8 cellular contexts compared by ENCODE assay signal in genomic region chr12:21774358-21775129, GRCh38. TPM values are rescaled to one million over a fixed set of nuclear protein-coding genes. Genes with fewer than 3 reads are reported as not detected.
A peak's percentile ranks its signal among the peaks of the same experiment; 100 is the strongest.
DNase-seq lines count a peak whose midpoint lies in the region; ATAC-seq, FAIRE-seq and TF ChIP-seq lines count a peak whose summit lies in the region.

KCNJ8 (minus strand) TSS chr12:21774706; CDS start chr12:21773616, 1,090 bp downstream.

- CTCF ChIA-PET in Caco-2 (lab: Charles Lee) (interaction anchor here (0.6 to 2.8 kb wide), 11 partner anchors 10 to 455 kb away, joined by 3 to 24 read pairs (median 5); no protein-coding TSS in a partner anchor), HepG2 (lab: Yijun Ruan, JAX; ENCODE audit: low intra/inter-chr PET ratio, low total read pairs) (no interaction called here)

- peak within 1 kb of the TSS; percentile 9; the same call in 1 of the 2 replicates for H3K4me2 ChIP-seq in HepG2 (ENCODE audit: low read depth, low read length)

- H3K36me3 ChIP-seq in Caco-2 (ENCODE audit: control insufficient read depth, insufficient read depth, low read length), result no peaks in the 10 kb centered on the region; the same call in 1 of the 2 replicates
- H3K36me3 ChIP-seq in HepG2 (replicated peaks in 1 of 2; ENCODE audit: control insufficient read depth in 1 of 2, insufficient read depth in 2 of 2, low read length in 2 of 2), result no peaks in the 10 kb centered on the region

- H3K9ac ChIP-seq in HepG2 (ENCODE audit: insufficient read depth, low read depth, low read length), result no peak within 1 kb of the TSS

- H3K4me3 Mint-ChIP-seq in Caco-2 (ENCODE audit: unreplicated experiment), result peak within 1 kb of the TSS; percentile 76

- TF ChIP-seq POLR2A in HepG2 (IDR thresholded peaks at IDR 0.05; ENCODE audit: insufficient read depth in 1 of 2, low read depth in 2 of 2, low read length in 2 of 2), result no peak

- intact Hi-C loops in Caco-2 (cut with micrococcal nuclease; ENCODE audit: unreplicated experiment) (loop anchor here (1.0 to 5.0 kb wide), 4 partner anchors 26 to 168 kb away; no protein-coding TSS in a partner anchor), HepG2 (cut with micrococcal nuclease; ENCODE audit: unreplicated experiment) (no loop called here)

- H3K4me1 ChIP-seq in Caco-2, result peaks cover 46% of the 10 kb centered on the region
- H3K4me1 ChIP-seq in HepG2 (ENCODE audit: insufficient read depth, low read length), result no peaks in the 10 kb centered on the region

- H3K4me3 ChIP-seq in Caco-2 (ENCODE audit: low read depth, low read length), result peak within 1 kb of the TSS; percentile 88
- H3K4me3 ChIP-seq in HepG2 (replicated peaks in 1 of 3; ENCODE audit: insufficient read depth in 1 of 3, low read depth in 2 of 3, low read length in 3 of 3), result peak within 1 kb of the TSS in 1 of 3 experiments; percentile 10; a peak in 1 of 6 replicates

- no peak within 1 kb of the TSS for H2AFZ ChIP-seq in HepG2 (ENCODE audit: low read length)

- no peak for TF ChIP-seq EP300 in HepG2 (IDR thresholded peaks at IDR 0.05; ENCODE audit: low read depth in 2 of 2, low read length in 2 of 2)
- no peak for TF ChIP-seq EP300 in HepG2 (CRISPR knock-in tag; IDR thresholded peaks at IDR 0.05; ENCODE audit: borderline replicate concordance)

- POLR2A ChIA-PET in Caco-2 (lab: Charles Lee) (interaction anchor here (0.6 to 1.6 kb wide), 18 partner anchors 10 to 1486 kb away, joined by 3 to 29 read pairs (median 5); partner anchors contain the start of gene ABCC9), HepG2 (lab: Yijun Ruan, JAX) (no interaction called here)

- FAIRE-seq in HepG2 (lab: Jason Lieb, UNC), result no peak

- in situ Hi-C loops in HepG2 (cut with HindIII; ENCODE audit: extremely low pct_ligation_motif_present, low pct_unique_long_range_greater_than_20kb), result no loop called here

- 16% methylated on average over 19 of the region's 49 CpGs for WGBS in HepG2 (ENCODE audit: low lambda C conversion rate)

- peak; percentile 37; the same call in 2 of the 3 replicates for ATAC-seq in HepG2
- no peak for ATAC-seq in HG03521 (IDR thresholded peaks at IDR 0.05; ENCODE audit: unreplicated experiment)
- ATAC-seq in GM18873 (IDR thresholded peaks at IDR 0.05; ENCODE audit: low FRiP score, unreplicated experiment), result no peak
- no peak for ATAC-seq in HG03039 (IDR thresholded peaks at IDR 0.05; ENCODE audit: unreplicated experiment)

- H3K27me3 ChIP-seq in Caco-2 (replicated peaks; ENCODE audit: control insufficient read depth, insufficient read depth, low read length) (no peaks in the 10 kb centered on the region), HepG2 (ENCODE audit: control insufficient read depth in 1 of 2, insufficient read depth in 2 of 2, low read length in 2 of 2) (no peaks in the 10 kb centered on the region)

- TF ChIP-seq CTCF in Caco-2 (IDR thresholded peaks at IDR 0.05; ENCODE audit: insufficient read depth in 1 of 2, low read depth in 1 of 2, low read length in 1 of 2, severe bottlenecking in 1 of 2, unreplicated experiment in 1 of 2), result no peak
- no peak for TF ChIP-seq CTCF in HepG2 (CRISPR knock-in tag; IDR thresholded peaks at IDR 0.05)
- no peak for TF ChIP-seq CTCF in subcutaneous adipose tissue (IDR thresholded peaks at IDR 0.05; ENCODE audit: low read depth)

- H3K27ac Mint-ChIP-seq in Caco-2 (ENCODE audit: unreplicated experiment), result peak within 1 kb of the TSS; percentile 41

- H3K27ac ChIP-seq in cingulate gyrus (ENCODE audit: low read depth, low read length) (peak within 1 kb of the TSS; percentile 60), HepG2 (ENCODE audit: extremely low read length, insufficient read depth, low read length) (no peak within 1 kb of the TSS)

- H3K79me2 ChIP-seq in HepG2 (ENCODE audit: insufficient read depth, low read length), result no peaks in the 10 kb centered on the region

- no peak for TF ChIP-seq RAD21 in HepG2 (CRISPR knock-in tag; IDR thresholded peaks at IDR 0.05)

- no TSS peak for BruUV-seq in Caco-2 (replicated peaks; lab: Mats Ljungman, UMichigan)
- BruUV-seq in HepG2 (replicated peaks; lab: Mats Ljungman, UMichigan), result no TSS peak

- peaks cover 55% of the 10 kb centered on the region for H3K4me1 Mint-ChIP-seq in Caco-2 (ENCODE audit: low read depth, unreplicated experiment)

- no peaks in the 10 kb centered on the region for H3K27me3 Mint-ChIP-seq in Caco-2 (ENCODE audit: insufficient read depth, unreplicated experiment)

- H3K36me3 Mint-ChIP-seq in Caco-2 (ENCODE audit: insufficient read depth, unreplicated experiment), result peaks cover 42% of the 10 kb centered on the region

- DNase-seq in Caco-2, result peak; percentile 94 to 96
- peak; percentile 18 for DNase-seq in NCI-H2227 (lab: John Stamatoyannopoulos, UW; ENCODE audit: unreplicated experiment)
- DNase-seq in HepG2 (ENCODE audit: low spot score), result no peak

- no peaks in the 10 kb centered on the region for H3K9me3 Mint-ChIP-seq in Caco-2 (ENCODE audit: unreplicated experiment)

- no peaks in the 10 kb centered on the region for H4K20me1 ChIP-seq in HepG2 (ENCODE audit: insufficient read depth, low read length)

- no peaks in the 10 kb centered on the region for H3K9me3 ChIP-seq in Caco-2
- no peaks in the 10 kb centered on the region for H3K9me3 ChIP-seq in HepG2 (ENCODE audit: low read length)

TF ChIP-seq in HepG2, 621 proteins besides CTCF, POLR2A, EP300 and RAD21:
- no peak for TF ChIP-seq ZNF430 (CRISPR knock-in tag; IDR thresholded peaks at IDR 0.05)
- no peak for TF ChIP-seq MTA3 (CRISPR knock-in tag; IDR thresholded peaks at IDR 0.05)

RNA-seq across cellular contexts. Expression of gene KCNJ8, which starts in this region (rescaled TPM):
- 88.7 and 90.2 TPM in 2 replicates for total RNA-seq in Caco-2 (2022)
- total RNA-seq in HepG2 (2016; rRNA removed; fragmentation: Illumina TruSeq; extraction: Trizol), result not detected in 2 replicates
- total RNA-seq in HepG2 (2016; cell fraction: cytosol; rRNA removed; fragmentation: Illumina TruSeq; extraction: Trizol; ENCODE audit: low read depth), result not detected in 2 replicates
- not detected in 2 replicates for total RNA-seq in HepG2 (2016; cell fraction: insoluble cytoplasmic fraction; rRNA removed; fragmentation: Illumina TruSeq; extraction: Trizol)
- not detected in 2 replicates for total RNA-seq in HepG2 (2016; cell fraction: membrane; rRNA removed; fragmentation: Illumina TruSeq; extraction: Trizol)
- total RNA-seq in HepG2 (2016; cell fraction: nucleus; rRNA removed; fragmentation: Illumina TruSeq; extraction: Trizol), result not detected in 2 replicates
- polyA plus RNA-seq in HepG2 (2011; rRNA removed), result not detected in 2 replicates
- not detected in 2 replicates for polyA plus RNA-seq in HepG2 (2011; cell fraction: cytosol; rRNA removed)
- polyA plus RNA-seq in HepG2 (2011; cell fraction: nucleus; rRNA removed), result not detected in 2 replicates
- not detected in 2 replicates for polyA plus RNA-seq in HepG2 (2012)
- not detected in 2 replicates for polyA plus RNA-seq in HepG2 (2016; cell fraction: cytosol; fragmentation: Illumina TruSeq; extraction: Trizol; ENCODE audit: low read depth)
- polyA plus RNA-seq in HepG2 (2016; cell fraction: insoluble cytoplasmic fraction; fragmentation: Illumina TruSeq; extraction: Trizol; ENCODE audit: low read depth), result not detected in 2 replicates
- not detected in 2 replicates for polyA plus RNA-seq in HepG2 (2016; cell fraction: membrane; fragmentation: Illumina TruSeq; extraction: Trizol; ENCODE audit: low read depth)
- polyA plus RNA-seq in HepG2 (2016; cell fraction: nucleus; fragmentation: Illumina TruSeq; extraction: Trizol; ENCODE audit: insufficient read depth, low read depth), result not detected in 2 replicates
- polyA minus RNA-seq in HepG2 (2011; rRNA and poly(A)+ RNA removed; ENCODE audit: low replicate concordance), result not detected in 2 replicates
- polyA minus RNA-seq in HepG2 (2011; cell fraction: cytosol; rRNA and poly(A)+ RNA removed), result not detected in 2 replicates
- not detected in 2 replicates for polyA minus RNA-seq in HepG2 (2011; cell fraction: nucleus; rRNA and poly(A)+ RNA removed)
- total RNA-seq in subcutaneous adipose tissue, result 10 to 100 TPM; 18.3 to 29.6 (median 20.9) TPM

Comparison
In these comparisons a context has a peak if more than half of its experiments do, and no peak if none do; other contexts are left out.
1. RNA of gene KCNJ8 (total RNA-seq): 88.7 to 90.2 TPM in Caco-2 and 18.3 to 29.6 TPM in subcutaneous adipose tissue; not detected in HepG2; every median in the first group is over 10 times any median in the second.
2. Peak in ATAC-seq and H3K4me2 ChIP-seq in HepG2; RNA of the gene not detected or under 1 TPM.